ENCODE assay signal across 9 cellular contexts in genomic region chr17:67390646-67391480, GRCh38. TPM values are rescaled to one million over a fixed set of nuclear protein-coding genes. Genes with fewer than 3 reads are reported as not detected.
DNase-seq lines count a peak whose midpoint lies in the region; ATAC-seq, FAIRE-seq and TF ChIP-seq lines count a peak whose summit lies in the region.
"Had no signal": no experiment of that assay in that cellular context is flagged by ENCODE, and none has a peak within 500 bp of the region (broad histone marks: within the 10 kb centered on the region; RNA-seq: fewer than 3 reads in every experiment).

No MANE protein-coding gene starts in this region.

- H3K27ac ChIP-seq in CD4-positive, CD25-positive, alpha-beta regulatory T cell (ENCODE audit: insufficient read depth, low read length, poor library complexity, severe bottlenecking) = peak overlapping the region; percentile 62
- peak overlapping the region; percentile 80 for H3K27ac ChIP-seq in GM12878 (ENCODE audit: control insufficient read depth, insufficient read depth)
- H3K27ac ChIP-seq: tibial artery had no signal

- peak; percentile 85 to 90 for ATAC-seq in CD4-positive, CD25-positive, alpha-beta regulatory T cell (ENCODE audit: low read depth in 2 of 2)
- ATAC-seq in GM19452 (IDR thresholded peaks at IDR 0.05; ENCODE audit: unreplicated experiment) = peak; percentile 98
- ATAC-seq in HG03460 (IDR thresholded peaks at IDR 0.05; ENCODE audit: unreplicated experiment) = peak; percentile 85
- ATAC-seq in GM12878 = peak; percentile 97
- ATAC-seq in left lobe of liver = peak; percentile 87

- peak overlapping the region; percentile 35 to 81 (median 64) for H3K4me3 Mint-ChIP-seq in CD4-positive, CD25-positive, alpha-beta regulatory T cell
- peak overlapping the region; percentile 87 for H3K4me3 Mint-ChIP-seq in T-helper 1 cell treated with Interleukin-12 subunit alpha and Interleukin-12 subunit beta and Interleukin-4 antibody, amounts not matched to agents 30 μg/mL and 1 μg/mL, for 36 hours

- TF ChIP-seq RAD21 in GM12878 (IDR thresholded peaks at IDR 0.05; ENCODE audit: insufficient read depth, low read depth, low read length) = peak; percentile 9; the same call in 1 of the 2 replicates

- H3K4me2 ChIP-seq in GM12878 (ENCODE audit: control insufficient read depth, insufficient read depth) = peak overlapping the region; percentile 58

- no peaks in the 10 kb centered on the region for H4K20me1 ChIP-seq in GM12878 (ENCODE audit: control insufficient read depth, insufficient read depth)

- TSS peak; percentile 61 for BruUV-seq in GM12878 (replicated peaks; lab: Mats Ljungman, UMichigan)

- H3K4me3 ChIP-seq in CD4-positive, CD25-positive, alpha-beta regulatory T cell (ENCODE audit: low read depth, low read length) = peak overlapping the region; percentile 69
- peak overlapping the region; percentile 24; the same call in 1 of the 2 replicates for H3K4me3 ChIP-seq in GM12878
- H3K4me3 ChIP-seq: tibial artery had no signal

- peak; percentile 16 to 73 (median 47) for DNase-seq in CD4-positive, CD25-positive, alpha-beta regulatory T cell
- DNase-seq in GM12878 (ENCODE audit: low read depth, low spot score) = peak; percentile 87
- peak; percentile 91 for DNase-seq in left lobe of liver (ENCODE audit: low spot score)
- peak; percentile 76 for DNase-seq in stimulated activated CD8-positive, alpha-beta memory T cell treated with anti-CD3 and anti-CD28 coated beads, Interleukin-4, amount 100 ng/mL, for 48 hours
- no peak for DNase-seq in NOMO-1 treated with dmso at 0.1 percent for 144 hours (lab: John Stamatoyannopoulos, UW; ENCODE audit: unreplicated experiment)

- intact Hi-C loops in GM12878 (cut with micrococcal nuclease; ENCODE audit: unreplicated experiment) = loop anchor here (1.0 to 5.0 kb wide), 3 partner anchors 12 to 184 kb away; no protein-coding TSS in a partner anchor

- H3K9me3 Mint-ChIP-seq in CD4-positive, CD25-positive, alpha-beta regulatory T cell = no peaks in the 10 kb centered on the region
- H3K9me3 Mint-ChIP-seq in T-helper 1 cell treated with Interleukin-12 subunit alpha and Interleukin-12 subunit beta and Interleukin-4 antibody, amounts not matched to agents 30 μg/mL and 1 μg/mL, for 36 hours = no peaks in the 10 kb centered on the region

- peaks cover 22 to 64% (median 37%) of the 10 kb centered on the region in 4 donors for H3K4me1 Mint-ChIP-seq in CD4-positive, CD25-positive, alpha-beta regulatory T cell
- peaks cover 49% of the 10 kb centered on the region for H3K4me1 Mint-ChIP-seq in T-helper 1 cell treated with Interleukin-12 subunit alpha and Interleukin-12 subunit beta and Interleukin-4 antibody, amounts not matched to agents 30 μg/mL and 1 μg/mL, for 36 hours (ENCODE audit: low read depth)

- SMC1A ChIA-PET in GM12878 (lab: Charles Lee; ENCODE audit: uncharacterized antibody, unreplicated experiment) = interaction anchor here (0.7 to 5.5 kb wide), 8 partner anchors 12 to 218 kb away, joined by 3 to 48 read pairs (median 4); no protein-coding TSS in a partner anchor

- H3K9me3 ChIP-seq in CD4-positive, CD25-positive, alpha-beta regulatory T cell (ENCODE audit: control insufficient read depth in 2 of 2, low read length in 2 of 2) = no peaks in the 10 kb centered on the region
- H3K9me3 ChIP-seq in GM12878 (replicated peaks; ENCODE audit: control insufficient read depth, insufficient read depth, low read length) = no peaks in the 10 kb centered on the region
- H3K9me3 ChIP-seq: tibial artery had no signal

- H3K27ac Mint-ChIP-seq in CD4-positive, CD25-positive, alpha-beta regulatory T cell = peak overlapping the region; percentile 97 to 99 (median 97)
- H3K27ac Mint-ChIP-seq in T-helper 1 cell treated with Interleukin-12 subunit alpha and Interleukin-12 subunit beta and Interleukin-4 antibody, amounts not matched to agents 30 μg/mL and 1 μg/mL, for 36 hours = peak overlapping the region; percentile 96

- no peaks in the 10 kb centered on the region for H3K27me3 Mint-ChIP-seq in CD4-positive, CD25-positive, alpha-beta regulatory T cell
- H3K27me3 Mint-ChIP-seq in T-helper 1 cell treated with Interleukin-12 subunit alpha and Interleukin-12 subunit beta and Interleukin-4 antibody, amounts not matched to agents 30 μg/mL and 1 μg/mL, for 36 hours (ENCODE audit: low read depth) = no peaks in the 10 kb centered on the region

- peaks cover 5% of the 10 kb centered on the region for H3K36me3 Mint-ChIP-seq in CD4-positive, CD25-positive, alpha-beta regulatory T cell
- H3K36me3 Mint-ChIP-seq in T-helper 1 cell treated with Interleukin-12 subunit alpha and Interleukin-12 subunit beta and Interleukin-4 antibody, amounts not matched to agents 30 μg/mL and 1 μg/mL, for 36 hours (ENCODE audit: low read depth) = peaks cover 6% of the 10 kb centered on the region

- peak overlapping the region; percentile 57 for H3K9ac ChIP-seq in GM12878 (ENCODE audit: control insufficient read depth, insufficient read depth, low read length)

- H3K36me3 ChIP-seq in CD4-positive, CD25-positive, alpha-beta regulatory T cell (ENCODE audit: control insufficient read depth, insufficient read depth, low read length) = no peaks in the 10 kb centered on the region
- peaks cover 2 to 3% of the 10 kb centered on the region in 2 experiments; a peak in 3 of 4 replicates for H3K36me3 ChIP-seq in GM12878 (ENCODE audit: control insufficient read depth in 2 of 2, insufficient read depth in 2 of 2, low read length in 1 of 2)
- H3K36me3 ChIP-seq: tibial artery had no signal

- H3K79me2 ChIP-seq in GM12878 (ENCODE audit: control insufficient read depth, insufficient read depth, low read length) = peaks cover 65% of the 10 kb centered on the region

- peaks cover 27% of the 10 kb centered on the region for H3K4me1 ChIP-seq in CD4-positive, CD25-positive, alpha-beta regulatory T cell (ENCODE audit: control insufficient read depth, insufficient read depth, low read length, poor library complexity, severe bottlenecking)
- peaks cover 36% of the 10 kb centered on the region for H3K4me1 ChIP-seq in GM12878 (ENCODE audit: control insufficient read depth, insufficient read depth, low read length)

- peak; percentile 78 to 85; a peak in 3 of 4 replicates for TF ChIP-seq EP300 in GM12878 (IDR thresholded peaks at IDR 0.05; ENCODE audit: borderline replicate concordance in 1 of 2, control insufficient read depth in 1 of 2, low read depth in 2 of 2, low read length in 2 of 2)

- peak in 1 of 3 experiments; percentile 8; a peak in 1 of 6 replicates for TF ChIP-seq CTCF in GM12878 (IDR thresholded peaks at IDR 0.05 in 2 of 3, conservative IDR thresholded peaks at IDR 0.05 in 1 of 3; ENCODE audit: control insufficient read depth in 2 of 3, extremely low read depth in 1 of 3, insufficient read depth in 1 of 3, low read depth in 3 of 3, low read length in 3 of 3)

- in situ Hi-C loops in GM12878 (cut with MboI) = no loop called here

- 17% methylated on average over 9 of the region's 9 CpGs for WGBS in GM12878 (ENCODE audit: insufficient coverage, insufficient replicate concordance, low lambda C conversion rate, missing lambda C conversion rate)

- POLR2A ChIA-PET in GM12878 (lab: Charles Lee) = interaction anchor here (1.0 to 1.3 kb wide), 4 partner anchors 41 to 179 kb away, joined by 3 to 4 read pairs (median 4); no protein-coding TSS in a partner anchor

- RAD21 ChIA-PET in GM12878 (lab: Charles Lee; ENCODE audit: unreplicated experiment) = interaction anchor here (0.9 to 6.4 kb wide), 7 partner anchors 11 to 214 kb away, joined by 3 to 44 read pairs (median 3); no protein-coding TSS in a partner anchor

- peak; percentile 99 for FAIRE-seq in GM12878 (lab: Jason Lieb, UNC)

- no peaks in the 10 kb centered on the region for H3K27me3 ChIP-seq in CD4-positive, CD25-positive, alpha-beta regulatory T cell (ENCODE audit: control insufficient read depth, insufficient read depth, low read length)
- H3K27me3 ChIP-seq in GM12878 (replicated peaks in 1 of 2; ENCODE audit: control insufficient read depth in 2 of 2, insufficient read depth in 2 of 2, low read length in 1 of 2) = no peaks in the 10 kb centered on the region
- H3K27me3 ChIP-seq: tibial artery had no signal

- peak overlapping the region; percentile 14 for H2AFZ ChIP-seq in GM12878 (ENCODE audit: control insufficient read depth, low read depth, low read length)

- peak; percentile 41; the same call in 1 of the 2 replicates for TF ChIP-seq POLR2A in GM12878 (IDR thresholded peaks at IDR 0.05; ENCODE audit: low read depth, low read length)

- CTCF ChIA-PET in GM12878 (lab: Yijun Ruan, JAX) = interaction anchor here (0.5 to 19.8 kb wide), 7 partner anchors 12 to 211 kb away, joined by 4 to 291 read pairs (median 7); no protein-coding TSS in a partner anchor

RNA-seq across cellular contexts. Expression of gene PITPNC1, which starts 13.8 kb away (rescaled TPM):
- total RNA-seq in CD4-positive, CD25-positive, alpha-beta regulatory T cell = 47.9 TPM
- 10 to 100 TPM; 27.3 to 39.5 (median 39.0) TPM for polyA plus RNA-seq in CD4-positive, CD25-positive, alpha-beta regulatory T cell
- total RNA-seq in GM12878 (2013; cell fraction: nucleolus; rRNA removed) = 66.8 and 74.2 TPM in 2 replicates
- total RNA-seq in GM12878 (2014; rRNA removed) (29.3 and 36.0 TPM in 2 replicates), GM12878 (2014; rRNA removed; fragmentation: Illumina TruSeq; extraction: Trizol) (56.0 and 59.8 TPM in 2 replicates), GM12878 (2021) (57.1 and 62.4 TPM in 2 replicates), left lobe of liver (13.1 TPM)
- polyA plus RNA-seq in GM12878 (2011; ENCODE audit: low read depth) = 31.7 TPM
- polyA plus RNA-seq in GM12878 (2011; rRNA removed) (56.1 and 71.0 TPM in 2 replicates), GM12878 (2014; fragmentation: Illumina TruSeq; extraction: Trizol) (60.9 and 84.9 TPM in 2 replicates), GM12878 (2014; fragmentation: Nextera tagmentation; extraction: Ambion mirVana) (10 to 100 TPM; 12.2 to 24.6 TPM), GM12878 (2014; rRNA removed) (27.0 and 27.2 TPM in 2 replicates), GM12878 (2016; fragmentation: Nextera tagmentation; extraction: Ambion mirVana) (10 to 100 TPM; 44.0 to 50.6 TPM)
- 33.6 and 48.4 TPM in 2 replicates for polyA plus RNA-seq in GM12878 (2011; cell fraction: cytosol; rRNA removed)
- polyA plus RNA-seq in GM12878 (2011; cell fraction: nucleus; rRNA removed) = 20.8 and 26.9 TPM in 2 replicates
- 44.8 and 50.5 TPM in 2 replicates for polyA plus RNA-seq in GM12878 (2012)
- 50.2 and 52.9 TPM in 2 replicates for polyA minus RNA-seq in GM12878 (2011; rRNA and poly(A)+ RNA removed)
- 19.9 and 22.7 TPM in 2 replicates for polyA minus RNA-seq in GM12878 (2011; cell fraction: cytosol; rRNA and poly(A)+ RNA removed)
- polyA minus RNA-seq in GM12878 (2011; cell fraction: nucleus; rRNA and poly(A)+ RNA removed) = 15.8 and 34.8 TPM in 2 replicates

RNA-seq across cellular contexts. Expression of gene PSMD12, which starts 24.5 kb away (rescaled TPM):
- 44.2 TPM for total RNA-seq in CD4-positive, CD25-positive, alpha-beta regulatory T cell
- 10 to 100 TPM; 31.7 to 42.7 (median 37.0) TPM for polyA plus RNA-seq in CD4-positive, CD25-positive, alpha-beta regulatory T cell
- total RNA-seq in GM12878 (2013; cell fraction: nucleolus; rRNA removed) = 39.0 and 45.6 TPM in 2 replicates
- total RNA-seq in GM12878 (2014; rRNA removed) = 19.8 and 21.4 TPM in 2 replicates
- total RNA-seq in GM12878 (2014; rRNA removed; fragmentation: Illumina TruSeq; extraction: Trizol) = 36.2 and 37.3 TPM in 2 replicates
- total RNA-seq in GM12878 (2021) = 51.5 and 53.5 TPM in 2 replicates
- 16.5 TPM for polyA plus RNA-seq in GM12878 (2011; ENCODE audit: low read depth)
- 44.0 and 59.3 TPM in 2 replicates for polyA plus RNA-seq in GM12878 (2011; rRNA removed)
- 16.3 and 17.9 TPM in 2 replicates for polyA plus RNA-seq in GM12878 (2011; cell fraction: cytosol; rRNA removed)
- polyA plus RNA-seq in GM12878 (2011; cell fraction: nucleus; rRNA removed) = 13.2 and 18.5 TPM in 2 replicates
- polyA plus RNA-seq in GM12878 (2012) = 35.3 and 36.4 TPM in 2 replicates
- 88.0 and 105 TPM in 2 replicates for polyA plus RNA-seq in GM12878 (2014; fragmentation: Illumina TruSeq; extraction: Trizol)
- polyA plus RNA-seq in GM12878 (2014; fragmentation: Nextera tagmentation; extraction: Ambion mirVana) = 10 to 100 TPM; 21.2 to 33.0 TPM
- polyA plus RNA-seq in GM12878 (2014; rRNA removed) = 48.0 and 50.9 TPM in 2 replicates
- 100 to 1,000 TPM; 139 to 149 TPM for polyA plus RNA-seq in GM12878 (2016; fragmentation: Nextera tagmentation; extraction: Ambion mirVana)
- 7.2 and 17.8 TPM in 2 replicates for polyA minus RNA-seq in GM12878 (2011; rRNA and poly(A)+ RNA removed)
- polyA minus RNA-seq in GM12878 (2011; cell fraction: cytosol; rRNA and poly(A)+ RNA removed) = 10.3 and 10.6 TPM in 2 replicates
- 7.9 and 18.6 TPM in 2 replicates for polyA minus RNA-seq in GM12878 (2011; cell fraction: nucleus; rRNA and poly(A)+ RNA removed)
- 28.1 TPM for total RNA-seq in left lobe of liver
